13 cellular contexts compared by ENCODE assay signal in genomic region chr14:76186318-76187027, GRCh38. TPM values are rescaled to one million over a fixed set of nuclear protein-coding genes. Genes with fewer than 3 reads are reported as not detected.
DNase-seq lines count a peak whose midpoint lies in the region; ATAC-seq and TF ChIP-seq lines count a peak whose summit lies in the region.
"Had no signal": no experiment of that assay in that cellular context is flagged by ENCODE, and none has a peak within 500 bp of the region (broad histone marks: within the 10 kb centered on the region; RNA-seq: fewer than 3 reads in every experiment).

No MANE protein-coding gene starts in this region.

- no peaks in the 10 kb centered on the region for H3K9me2 ChIP-seq in hepatocyte (replicated peaks; ENCODE audit: insufficient read depth)

- no peak overlapping the region for H3K4me2 ChIP-seq in hepatocyte

- no peak overlapping the region for H3K4me3 ChIP-seq in hepatocyte
- H3K4me3 ChIP-seq: esophagus squamous epithelium, K562 had no signal

- H3K4me1 ChIP-seq in hepatocyte (ENCODE audit: insufficient read depth): no peaks in the 10 kb centered on the region
- H3K4me1 ChIP-seq: esophagus squamous epithelium, parathyroid adenoma had no signal

- H2AFZ ChIP-seq in hepatocyte: no peak overlapping the region
- H2AFZ ChIP-seq: parathyroid adenoma had no signal

- ATAC-seq in GM19463 (IDR thresholded peaks at IDR 0.05; ENCODE audit: unreplicated experiment): peak; percentile 85
- peak; percentile 77 for ATAC-seq in HG03442 (IDR thresholded peaks at IDR 0.05; ENCODE audit: unreplicated experiment)
- ATAC-seq: K562 had no signal

- H3K27me3 ChIP-seq in hepatocyte: no peaks in the 10 kb centered on the region
- H3K27me3 ChIP-seq: esophagus squamous epithelium had no signal

- H3K79me2 ChIP-seq in hepatocyte: peaks cover 6% of the 10 kb centered on the region
- H3K79me2 ChIP-seq: parathyroid adenoma had no signal

- no peaks in the 10 kb centered on the region for H3K36me3 ChIP-seq in hepatocyte (replicated peaks; ENCODE audit: insufficient read depth, low read depth)

- H3K27ac ChIP-seq in hepatocyte: no peak overlapping the region
- H3K27ac ChIP-seq: esophagus squamous epithelium, parathyroid adenoma had no signal

- 75% methylated on average over 4 of the region's 4 CpGs for WGBS in hepatocyte (ENCODE audit: low lambda C conversion rate, missing lambda C conversion rate)

- H4K20me1 ChIP-seq in hepatocyte (ENCODE audit: insufficient read depth, poor library complexity, severe bottlenecking): peaks cover 5% of the 10 kb centered on the region

- no peak for TF ChIP-seq CTCF in hepatocyte (IDR thresholded peaks at IDR 0.05; ENCODE audit: poor library complexity)

- no peaks in the 10 kb centered on the region for H3K9me3 ChIP-seq in hepatocyte (ENCODE audit: low read depth)
- H3K9me3 ChIP-seq: esophagus squamous epithelium had no signal

- DNase-seq in NCI-H2171 treated with DMSO at 0.1 percent for 48 hours (lab: John Stamatoyannopoulos, UW): peak; percentile 9
- no peak for DNase-seq in NCI-H2171 (lab: John Stamatoyannopoulos, UW)
- DNase-seq in hepatocyte (ENCODE audit: low spot score): peak; percentile 20
- no peak for DNase-seq in SIG-M5 (lab: John Stamatoyannopoulos, UW)
- no peak for DNase-seq in hepatic stellate cell (ENCODE audit: low spot score)
- no peak for DNase-seq in activated naive CD4-positive, alpha-beta T cell treated with anti-CD3 and anti-CD28 coated beads, Interleukin-2, amount 50 U/mL, for 16 hours
- DNase-seq: activated CD8-positive, alpha-beta memory T cell treated with anti-CD3 and anti-CD28 coated beads for 24 hours; esophagus squamous epithelium; mesenchymal stem cell had no signal

RNA-seq across cellular contexts. Expression of gene GPATCH2L, which starts 34.8 kb away (rescaled TPM):
- 52.9 and 60.5 TPM in 2 replicates for total RNA-seq in hepatocyte
- 16.1 and 21.4 TPM in 2 replicates for polyA plus RNA-seq in hepatocyte

Comparison
In these comparisons a context has a peak if more than half of its experiments do, and no peak if none do; other contexts are left out.
1. DNase-seq: peak in NCI-H2171 treated with DMSO at 0.1 percent for 48 hours (single experiment) and hepatocyte (single experiment); none in NCI-H2171 (single experiment), SIG-M5 (single experiment), hepatic stellate cell (single experiment) and activated naive CD4-positive, alpha-beta T cell treated with anti-CD3 and anti-CD28 coated beads, Interleukin-2, amount 50 U/mL, for 16 hours (single experiment).